2 cellular contexts compared by ENCODE assay signal in genomic region chrX:47214435-47215077, GRCh38.
TF ChIP-seq lines count a peak whose summit lies in the region.

No MANE protein-coding gene starts in this region.

TF ChIP-seq in HCT116, 20 proteins besides CTCF, POLR2A, EP300 and RAD21:
- TF ChIP-seq SP1 (IDR thresholded peaks at IDR 0.05; ENCODE audit: low read depth): no peak
- no peak for TF ChIP-seq YY1 (IDR thresholded peaks at IDR 0.05; ENCODE audit: extremely low read depth, insufficient replicate concordance, low read depth, low read length)
- TF ChIP-seq SIN3A (IDR thresholded peaks at IDR 0.05; ENCODE audit: low read depth): no peak
- no peak for TF ChIP-seq ELF1 (IDR thresholded peaks at IDR 0.05; ENCODE audit: borderline replicate concordance, low read depth)
- no peak for TF ChIP-seq TCF7L2 (IDR thresholded peaks at IDR 0.05; ENCODE audit: borderline replicate concordance, extremely low read depth, insufficient read depth, insufficient read length)
- TF ChIP-seq EGR1 (IDR thresholded peaks at IDR 0.05; ENCODE audit: low read depth): no peak
- TF ChIP-seq ZNF274 (IDR thresholded peaks at IDR 0.05; ENCODE audit: low read depth, low read length): no peak
- TF ChIP-seq, protein P1, sequence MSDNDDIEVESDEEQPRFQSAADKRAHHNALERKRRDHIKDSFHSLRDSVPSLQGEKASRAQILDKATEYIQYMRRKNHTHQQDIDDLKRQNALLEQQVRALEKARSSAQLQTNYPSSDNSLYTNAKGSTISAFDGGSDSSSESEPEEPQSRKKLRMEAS (IDR thresholded peaks at IDR 0.05): no peak
- TF ChIP-seq CBX3 (IDR thresholded peaks at IDR 0.05; ENCODE audit: low read depth): no peak
- no peak for TF ChIP-seq JUND (IDR thresholded peaks at IDR 0.05)
TF ChIP-seq in HCT116: peak in this region for 0.

TF ChIP-seq in K562, 482 proteins besides CTCF, POLR2A, EP300 and RAD21:
- TF ChIP-seq RBFOX2 (IDR thresholded peaks at IDR 0.05; ENCODE audit: low read depth, low read length): 0 out of 2 replicates have a peak, but pooled peaks have one; percentile 22
- TF ChIP-seq NONO (IDR thresholded peaks at IDR 0.05; ENCODE audit: low read depth in 2 of 2, low read length in 1 of 2): no peak
- peak; percentile 33; the same call in 1 of the 2 replicates for TF ChIP-seq POLR2G (IDR thresholded peaks at IDR 0.05; ENCODE audit: low read depth, low read length)
- no peak for TF ChIP-seq PPARD (CRISPR knock-in tag; IDR thresholded peaks at IDR 0.05)
- TF ChIP-seq RBM15 (IDR thresholded peaks at IDR 0.05; ENCODE audit: insufficient read depth, low read length): no peak
- TF ChIP-seq NFYB (IDR thresholded peaks at IDR 0.05; ENCODE audit: extremely low read depth, insufficient read length): no peak
- no peak for TF ChIP-seq HNRNPL (IDR thresholded peaks at IDR 0.05; ENCODE audit: low read depth, low read length)
- no peak for TF ChIP-seq ZNF165 (CRISPR knock-in tag; IDR thresholded peaks at IDR 0.05; ENCODE audit: borderline replicate concordance)
- TF ChIP-seq BRF1 (IDR thresholded peaks at IDR 0.05; ENCODE audit: borderline replicate concordance, extremely low read depth, insufficient read length): no peak
- no peak for TF ChIP-seq CHD4 (IDR thresholded peaks at IDR 0.05; ENCODE audit: insufficient read depth, insufficient replicate concordance, low read depth, low read length, poor library complexity, severe bottlenecking)
- no peak for TF ChIP-seq ZBTB49 (CRISPR knock-in tag; IDR thresholded peaks at IDR 0.05; ENCODE audit: borderline replicate concordance)
